22 cellular contexts compared by ENCODE assay signal in genomic region chr5:34690898-34691297, GRCh38.
"Had no signal": no experiment of that assay in that cellular context is flagged by ENCODE, and none has a peak within 500 bp of the region (broad histone marks: within the 10 kb centered on the region; RNA-seq: fewer than 3 reads in every experiment).

No MANE protein-coding gene starts in this region.

- H3K4me1 ChIP-seq: breast epithelium, parathyroid adenoma had no signal

- H3K9me3 ChIP-seq: breast epithelium, esophagus muscularis mucosa, gastroesophageal sphincter, heart left ventricle, left lung, sigmoid colon, spleen, thoracic aorta had no signal

- H3K27me3 Mint-ChIP-seq: activated naive CD4-positive, alpha-beta T cell treated with anti-CD3 and anti-CD28 coated beads, Interleukin-2, amount 10 ng/mL, durations not matched to agents 7 days and 5 days; stimulated activated memory B cell treated with anti-CD40 and anti-IgM and Interleukin-4, amounts not matched to agents 10 μg/mL and 1 μg/mL and 100 μg/mL, for 72 hours had no signal

- H3K36me3 Mint-ChIP-seq: activated naive CD4-positive, alpha-beta T cell treated with anti-CD3 and anti-CD28 coated beads, Interleukin-2, amount 10 ng/mL, durations not matched to agents 7 days and 5 days; stimulated activated memory B cell treated with anti-CD40 and anti-IgM and Interleukin-4, amounts not matched to agents 10 μg/mL and 1 μg/mL and 100 μg/mL, for 72 hours had no signal

- H3K27ac Mint-ChIP-seq: activated naive CD4-positive, alpha-beta T cell treated with anti-CD3 and anti-CD28 coated beads, Interleukin-2, amount 10 ng/mL, durations not matched to agents 7 days and 5 days; activated naive CD8-positive, alpha-beta T cell treated with anti-CD3 and anti-CD28 coated beads, Interleukin-2, amount 50 U/mL, for 24 hours; stimulated activated memory B cell treated with anti-CD40 and anti-IgM and Interleukin-4, amounts not matched to agents 10 μg/mL and 1 μg/mL and 100 μg/mL, for 72 hours; T-helper 1 cell treated with Interleukin-12 subunit alpha and Interleukin-12 subunit beta and Interleukin-4 antibody, amounts not matched to agents 30 μg/mL and 1 μg/mL, for 36 hours had no signal

- FAIRE-seq: endothelial cell of umbilical vein had no signal

- H3K27ac ChIP-seq: breast epithelium, esophagus muscularis mucosa, gastroesophageal sphincter, heart left ventricle, left lung, parathyroid adenoma had no signal

- H3K9ac ChIP-seq: parathyroid adenoma had no signal

- H2AFZ ChIP-seq: parathyroid adenoma had no signal

- DNase-seq: activated CD8-positive, alpha-beta memory T cell treated with anti-CD3 and anti-CD28 coated beads for 24 hours; activated CD8-positive, alpha-beta memory T cell treated with anti-CD3 and anti-CD28 coated beads, Interleukin-2, amount 50 U/mL, for 48 hours; activated effector memory CD4-positive, alpha-beta T cell treated with Interleukin-2 at 50 U/mL for 16 hours; activated naive CD4-positive, alpha-beta T cell treated with anti-CD3 and anti-CD28 coated beads, Interleukin-2, amount 10 ng/mL, durations not matched to agents 7 days and 5 days; activated naive CD8-positive, alpha-beta T cell treated with anti-CD3 and anti-CD28 coated beads, Interleukin-2, amount 50 U/mL, for 24 hours; activated T-cell treated with anti-CD3 and anti-CD28 coated beads, Interleukin-2, amount 50 U/mL, for 48 hours; anterior cingulate cortex; effector CD4-positive, alpha-beta T cell; heart left ventricle; left lung; sigmoid colon; spleen; stimulated activated CD4-positive, alpha-beta T cell treated with anti-CD3 and anti-CD28 coated beads, Interleukin-4, amount 100 ng/mL, for 4 hours had no signal

- H3K4me3 Mint-ChIP-seq: activated naive CD4-positive, alpha-beta T cell treated with anti-CD3 and anti-CD28 coated beads, Interleukin-2, amount 10 ng/mL, durations not matched to agents 7 days and 5 days; activated naive CD8-positive, alpha-beta T cell treated with anti-CD3 and anti-CD28 coated beads, Interleukin-2, amount 50 U/mL, for 24 hours; stimulated activated memory B cell treated with anti-CD40 and anti-IgM and Interleukin-4, amounts not matched to agents 10 μg/mL and 1 μg/mL and 100 μg/mL, for 72 hours; T-helper 1 cell treated with Interleukin-12 subunit alpha and Interleukin-12 subunit beta and Interleukin-4 antibody, amounts not matched to agents 30 μg/mL and 1 μg/mL, for 36 hours had no signal

- H3K36me3 ChIP-seq: breast epithelium, left lung, sigmoid colon, thoracic aorta had no signal

- H3K4me3 ChIP-seq: breast epithelium, esophagus muscularis mucosa, gastroesophageal sphincter, heart left ventricle, left lung, sigmoid colon, spleen, thoracic aorta had no signal

- ATAC-seq: activated CD4-positive, CD25-positive, alpha-beta regulatory T cell treated with anti-CD3 and anti-CD28 coated beads, Interleukin-2, amount 50 U/mL, for 24 hours; activated naive CD8-positive, alpha-beta T cell treated with anti-CD3 and anti-CD28 coated beads, Interleukin-2, amount 50 U/mL, for 24 hours; gastroesophageal sphincter; heart left ventricle; left lung; stimulated activated memory B cell treated with anti-CD40 and anti-IgM and Interleukin-4, amounts not matched to agents 10 μg/mL and 1 μg/mL and 100 μg/mL, for 72 hours had no signal

- H3K9me3 Mint-ChIP-seq: activated naive CD4-positive, alpha-beta T cell treated with anti-CD3 and anti-CD28 coated beads, Interleukin-2, amount 10 ng/mL, durations not matched to agents 7 days and 5 days; activated naive CD8-positive, alpha-beta T cell treated with anti-CD3 and anti-CD28 coated beads, Interleukin-2, amount 50 U/mL, for 24 hours; stimulated activated memory B cell treated with anti-CD40 and anti-IgM and Interleukin-4, amounts not matched to agents 10 μg/mL and 1 μg/mL and 100 μg/mL, for 72 hours; T-helper 1 cell treated with Interleukin-12 subunit alpha and Interleukin-12 subunit beta and Interleukin-4 antibody, amounts not matched to agents 30 μg/mL and 1 μg/mL, for 36 hours had no signal

- H3K27me3 ChIP-seq: breast epithelium, esophagus muscularis mucosa, gastroesophageal sphincter, heart left ventricle, left lung, sigmoid colon, spleen had no signal
